Comparison of ENCODE assay signal across 8 cellular contexts in genomic region chr19:17226002-17226933, GRCh38. TPM values are rescaled to one million over a fixed set of nuclear protein-coding genes. Genes with fewer than 3 reads are reported as not detected.
DNase-seq lines count a peak whose midpoint lies in the region; ATAC-seq, FAIRE-seq and TF ChIP-seq lines count a peak whose summit lies in the region.

Gene OCEL1, plus strand, starts transcription at chr19:17226226. Its CDS starts 22 bp downstream, at chr19:17226248.

- H3K36me3 Mint-ChIP-seq in activated T-helper 17 cell treated with anti-CD3 and anti-CD28 coated beads, Interleukin-2, amount 50 U/mL, for 72 hours (ENCODE audit: low read depth): peaks cover 7% of the 10 kb centered on the region
- peaks cover 0 to 10% (median 0%) of the 10 kb centered on the region in 3 donors for H3K36me3 Mint-ChIP-seq in naive thymus-derived CD8-positive, alpha-beta T cell
- peaks cover 16 to 22% of the 10 kb centered on the region in 2 donors for H3K36me3 Mint-ChIP-seq in stimulated activated naive B cell treated with anti-CD40 and anti-IgM and Interleukin-4, amounts not matched to agents 10 μg/mL and 1 μg/mL and 100 μg/mL, for 72 hours

- TF ChIP-seq POLR2A in H54 (IDR thresholded peaks at IDR 0.05; ENCODE audit: low read depth, low read length): peak; percentile 84

- POLR2A ChIA-PET in naive thymus-derived CD8-positive, alpha-beta T cell (lab: Charles Lee): interaction anchor here (0.5 to 4.8 kb wide), 15 partner anchors 9 to 225 kb away, joined by 3 to 105 read pairs (median 4); partner anchors contain the start of genes BABAM1, DDA1, HAUS8 and MYO9B

- ATAC-seq in RWPE2 (ENCODE audit: low read depth): peak; percentile 86
- ATAC-seq in activated T-helper 17 cell treated with anti-CD3 and anti-CD28 coated beads, Interleukin-2, amount 50 U/mL, for 72 hours (replicated peaks): peak; percentile 94
- peak; percentile 90 to 92 for ATAC-seq in naive thymus-derived CD8-positive, alpha-beta T cell
- peak; percentile 91 to 93 for ATAC-seq in stimulated activated naive B cell treated with anti-CD40 and anti-IgM and Interleukin-4, amounts not matched to agents 10 μg/mL and 1 μg/mL and 100 μg/mL, for 72 hours (replicated peaks)

- H3K4me2 ChIP-seq in Loucy (ENCODE audit: low read depth, low read length, poor library complexity, severe bottlenecking): peak within 1 kb of the TSS; percentile 94

- H4K20me1 ChIP-seq in Loucy (ENCODE audit: insufficient read depth, low read length, poor library complexity, severe bottlenecking): no peaks in the 10 kb centered on the region

- peak within 1 kb of the TSS; percentile 88 for H2AFZ ChIP-seq in Loucy (ENCODE audit: low read length)

- peak within 1 kb of the TSS; percentile 86 for H3K27ac Mint-ChIP-seq in activated T-helper 17 cell treated with anti-CD3 and anti-CD28 coated beads, Interleukin-2, amount 50 U/mL, for 72 hours
- H3K27ac Mint-ChIP-seq in naive thymus-derived CD8-positive, alpha-beta T cell: peak within 1 kb of the TSS; percentile 66 to 99 (median 96)
- H3K27ac Mint-ChIP-seq in stimulated activated naive B cell treated with anti-CD40 and anti-IgM and Interleukin-4, amounts not matched to agents 10 μg/mL and 1 μg/mL and 100 μg/mL, for 72 hours: peak within 1 kb of the TSS; percentile 92

- H3K27me3 ChIP-seq in Loucy (ENCODE audit: insufficient read depth, low read length, poor library complexity, severe bottlenecking): no peaks in the 10 kb centered on the region
- H3K27me3 ChIP-seq in RWPE2 (ENCODE audit: insufficient read depth, poor library complexity, severe bottlenecking): no peaks in the 10 kb centered on the region

- peak within 1 kb of the TSS; percentile 82 for H3K9ac ChIP-seq in Loucy (ENCODE audit: low read depth, low read length, poor library complexity, severe bottlenecking)

- H3K4me1 ChIP-seq in Loucy (ENCODE audit: insufficient read depth, low read length, poor library complexity, severe bottlenecking) (peaks cover 6% of the 10 kb centered on the region), RWPE2 (ENCODE audit: insufficient read depth, poor library complexity, severe bottlenecking) (no peaks in the 10 kb centered on the region)

- no peaks in the 10 kb centered on the region for H3K27me3 Mint-ChIP-seq in activated T-helper 17 cell treated with anti-CD3 and anti-CD28 coated beads, Interleukin-2, amount 50 U/mL, for 72 hours
- no peaks in the 10 kb centered on the region for H3K27me3 Mint-ChIP-seq in naive thymus-derived CD8-positive, alpha-beta T cell
- H3K27me3 Mint-ChIP-seq in stimulated activated naive B cell treated with anti-CD40 and anti-IgM and Interleukin-4, amounts not matched to agents 10 μg/mL and 1 μg/mL and 100 μg/mL, for 72 hours: no peaks in the 10 kb centered on the region

- H3K9me3 ChIP-seq in Loucy (ENCODE audit: insufficient read depth, low read depth, low read length) (no peaks in the 10 kb centered on the region), RWPE2 (ENCODE audit: severe bottlenecking) (no peaks in the 10 kb centered on the region)

- TF ChIP-seq CTCF in Loucy (conservative IDR thresholded peaks at IDR 0.05; ENCODE audit: low read length) (no peak), RWPE2 (IDR thresholded peaks at IDR 0.05; ENCODE audit: poor library complexity, severe bottlenecking) (no peak), fibroblast of mammary gland (conservative IDR thresholded peaks at IDR 0.05; ENCODE audit: control insufficient read depth, insufficient read depth, low read depth, low read length) (no peak)

- H3K9me2 ChIP-seq in Loucy (replicated peaks; ENCODE audit: low read depth, low read length): no peaks in the 10 kb centered on the region

- no peaks in the 10 kb centered on the region for H3F3A ChIP-seq in Loucy (ENCODE audit: low read depth)

- H3K27ac ChIP-seq in RWPE2 (ENCODE audit: poor library complexity, severe bottlenecking): peak within 1 kb of the TSS; percentile 57

- H3K36me3 ChIP-seq in Loucy (ENCODE audit: insufficient read depth, low read length): no peaks in the 10 kb centered on the region
- peaks cover 7% of the 10 kb centered on the region for H3K36me3 ChIP-seq in RWPE2 (ENCODE audit: low read depth)

- peak; percentile 99 for DNase-seq in ELF-1 (ENCODE audit: low read depth, low spot score)
- peak; percentile 89 for DNase-seq in H54 (ENCODE audit: insufficient read length, low spot score)
- DNase-seq in RWPE2 (ENCODE audit: low spot score): peak; percentile 98
- DNase-seq in fibroblast of mammary gland (ENCODE audit: low read depth): peak; percentile 96
- peak; percentile 92 to 99 (median 94) for DNase-seq in naive thymus-derived CD8-positive, alpha-beta T cell
- DNase-seq in stimulated activated naive B cell treated with anti-CD40 and anti-IgM and Interleukin-4, amounts not matched to agents 10 μg/mL and 1 μg/mL and 100 μg/mL, for 72 hours: peak; percentile 94

- peaks cover 5% of the 10 kb centered on the region for H3K4me1 Mint-ChIP-seq in activated T-helper 17 cell treated with anti-CD3 and anti-CD28 coated beads, Interleukin-2, amount 50 U/mL, for 72 hours
- H3K4me1 Mint-ChIP-seq in naive thymus-derived CD8-positive, alpha-beta T cell: peaks cover 7 to 17% (median 11%) of the 10 kb centered on the region in 4 donors
- H3K4me1 Mint-ChIP-seq in stimulated activated naive B cell treated with anti-CD40 and anti-IgM and Interleukin-4, amounts not matched to agents 10 μg/mL and 1 μg/mL and 100 μg/mL, for 72 hours: peaks cover 4 to 12% of the 10 kb centered on the region in 2 donors

- no peaks in the 10 kb centered on the region for H3K9me3 Mint-ChIP-seq in activated T-helper 17 cell treated with anti-CD3 and anti-CD28 coated beads, Interleukin-2, amount 50 U/mL, for 72 hours
- H3K9me3 Mint-ChIP-seq in naive thymus-derived CD8-positive, alpha-beta T cell: no peaks in the 10 kb centered on the region
- H3K9me3 Mint-ChIP-seq in stimulated activated naive B cell treated with anti-CD40 and anti-IgM and Interleukin-4, amounts not matched to agents 10 μg/mL and 1 μg/mL and 100 μg/mL, for 72 hours: no peaks in the 10 kb centered on the region

- FAIRE-seq in H54 (lab: Jason Lieb, UNC): peak; percentile 71

- H3K4me3 ChIP-seq in Loucy (ENCODE audit: low read length, poor library complexity, severe bottlenecking) (peak within 1 kb of the TSS; percentile 79), RWPE2 (ENCODE audit: severe bottlenecking) (peak within 1 kb of the TSS; percentile 59), fibroblast of mammary gland (ENCODE audit: control insufficient read depth, low read depth, low read length) (peak within 1 kb of the TSS; percentile 60)

- H3K4me3 Mint-ChIP-seq in activated T-helper 17 cell treated with anti-CD3 and anti-CD28 coated beads, Interleukin-2, amount 50 U/mL, for 72 hours: peak within 1 kb of the TSS; percentile 86
- H3K4me3 Mint-ChIP-seq in naive thymus-derived CD8-positive, alpha-beta T cell: peak within 1 kb of the TSS; percentile 88 to 99 (median 94)
- H3K4me3 Mint-ChIP-seq in stimulated activated naive B cell treated with anti-CD40 and anti-IgM and Interleukin-4, amounts not matched to agents 10 μg/mL and 1 μg/mL and 100 μg/mL, for 72 hours: peak within 1 kb of the TSS; percentile 89

- no peaks in the 10 kb centered on the region for H3K79me2 ChIP-seq in Loucy (ENCODE audit: insufficient read depth, low read length)

RNA-seq across cellular contexts. Expression of gene OCEL1, which starts in this region (rescaled TPM):
- 10 to 100 TPM; 14.1 to 17.6 TPM for total RNA-seq in activated T-helper 17 cell treated with anti-CD3 and anti-CD28 coated beads, Interleukin-2, amount 50 U/mL, for 72 hours
- total RNA-seq in naive thymus-derived CD8-positive, alpha-beta T cell: 10 to 100 TPM; 38.9 to 42.3 TPM
- 10 to 100 TPM; 21.9 to 52.4 (median 40.1) TPM for polyA plus RNA-seq in naive thymus-derived CD8-positive, alpha-beta T cell

Comparison
In these comparisons a context has a peak if more than half of its experiments do, and no peak if none do; other contexts are left out.
1. Peak in every context shown above with its lines: DNase-seq, ATAC-seq, H3K4me3 ChIP-seq and H3K27ac ChIP-seq.